Comparison of ENCODE assay signal across 10 cellular contexts in the genomic region with DNA sequence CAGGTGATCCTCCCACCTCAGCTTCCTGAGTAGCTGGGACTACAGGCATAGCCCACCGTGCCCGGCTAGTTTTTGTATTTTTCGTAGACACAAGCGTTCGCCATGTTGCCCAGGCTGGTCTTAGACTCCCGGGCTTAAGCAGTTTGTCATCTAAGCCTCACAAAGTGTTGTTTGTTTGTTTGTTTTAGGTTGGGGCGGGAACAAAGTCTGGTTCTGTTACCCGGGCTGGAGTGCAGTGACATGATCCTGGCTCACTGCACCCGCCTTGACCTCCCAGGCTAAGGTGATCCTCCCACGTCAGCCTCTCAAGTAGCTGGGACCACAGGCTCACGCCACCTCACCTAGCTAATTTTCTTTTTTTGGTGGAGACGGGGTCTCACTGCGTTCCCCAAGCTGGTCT. TPM values are rescaled to one million over a fixed set of nuclear protein-coding genes. Genes with fewer than 3 reads are reported as not detected.
"Had no signal": no experiment of that assay in that cellular context is flagged by ENCODE, and none has a peak within 500 bp of the region (broad histone marks: within the 10 kb centered on the region; RNA-seq: fewer than 3 reads in every experiment).

No MANE protein-coding gene starts in this region.

- H3K4me3 ChIP-seq: HAP-1 had no signal

- FAIRE-seq: HTR-8/SVneo had no signal

- ATAC-seq: HCT116 had no signal

- DNase-seq: GOT3, H7, HFFc6, KBM-7 had no signal

- H3K4me1 ChIP-seq: HAP-1 had no signal

- H3K9me3 ChIP-seq: HAP-1 had no signal

RNA-seq across cellular contexts. Expression of a gene that starts 21.6 kb away (rescaled TPM):
- total RNA-seq: H4, H7, HFFc6 had no signal
- polyA plus RNA-seq: IgD-negative memory B cell had no signal

RNA-seq across cellular contexts. Expression of a gene that starts 23.8 kb away (rescaled TPM):
- total RNA-seq: H4, H7, HFFc6, HT-29 had no signal
- polyA plus RNA-seq: IgD-negative memory B cell had no signal

RNA-seq across cellular contexts. Expression of a gene that starts 33.9 kb away (rescaled TPM):
- total RNA-seq: H4 had no signal
- polyA plus RNA-seq: IgD-negative memory B cell had no signal
